ENCODE assay signal across 8 cellular contexts in the genomic region with DNA sequence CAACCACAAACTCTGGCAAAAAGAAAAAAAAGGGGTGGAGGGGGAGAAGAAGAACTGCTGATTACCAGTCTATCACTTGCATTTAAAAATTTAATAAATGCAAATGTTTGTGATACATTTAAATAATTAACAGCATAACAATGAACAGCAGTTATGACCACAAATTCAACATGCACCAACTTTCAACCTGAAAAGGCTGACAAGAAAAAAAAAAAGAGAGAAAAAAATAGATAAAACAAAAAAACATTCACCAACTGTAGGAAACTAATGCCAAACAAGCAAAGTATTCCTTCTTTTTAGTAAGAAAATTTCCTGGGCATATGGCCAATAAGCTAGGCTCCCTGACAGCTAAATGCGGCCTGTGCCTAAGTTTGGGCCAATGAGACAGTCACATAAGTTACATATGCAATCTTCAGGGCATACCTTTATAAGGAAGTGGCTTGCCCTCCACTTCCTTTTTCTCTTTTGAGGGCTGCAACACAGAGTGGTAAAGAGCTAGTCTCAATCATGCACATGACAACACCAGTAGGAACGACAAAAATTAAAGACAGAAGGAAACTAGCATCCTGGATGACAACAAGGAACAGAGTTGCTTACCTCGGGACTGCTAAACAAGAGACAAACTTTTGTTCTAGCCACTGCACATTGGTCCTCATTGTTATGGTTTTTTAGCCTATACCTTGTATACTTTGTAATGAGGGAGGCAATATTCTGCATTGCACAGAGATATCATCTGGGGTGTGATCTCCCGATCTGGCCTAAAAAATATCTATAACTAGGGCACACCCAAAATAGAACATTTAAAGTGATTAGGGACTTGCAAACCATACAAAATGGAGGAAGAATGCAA. TPM values are rescaled to one million over a fixed set of nuclear protein-coding genes. Genes with fewer than 3 reads are reported as not detected.
DNase-seq lines count a peak whose midpoint lies in the region; ATAC-seq and TF ChIP-seq lines count a peak whose summit lies in the region.

No MANE protein-coding gene starts in this region.

- H3K36me3 ChIP-seq in spleen = no peaks in the 10 kb centered on the region

- DNase-seq in G401 (ENCODE audit: low spot score) (peak; percentile 58), HL-60 (ENCODE audit: low read depth in 1 of 2, low spot score in 1 of 2) (peak; percentile 90 to 93), activated B cell treated with CpG ODN at 0.5 μM for 24 hours (no peak), fibroblast of mammary gland (ENCODE audit: low read depth) (peak; percentile 60), spleen (no peak), SK-N-DZ (ENCODE audit: low spot score) (no peak), DMS53 (lab: John Stamatoyannopoulos, UW) (no peak)

- intact Hi-C loops in activated B cell treated with CpG ODN at 0.5 μM for 24 hours (cut with micrococcal nuclease) (loop anchor here (1.0 to 2.0 kb wide), 4 partner anchors 10 to 29 kb away; partner anchors contain the start of genes PHTF1 and RSBN1), spleen (cut with DNase I; ENCODE audit: low total_unique reads) (no loop called here)

- no peaks in the 10 kb centered on the region for H3K9me3 Mint-ChIP-seq in activated B cell treated with CpG ODN at 0.5 μM for 24 hours

- WGBS in spleen, 5 donors = 7 to 17% (median 14%) methylated on average over 4 of the region's 4 CpGs

- CTCF ChIA-PET in activated B cell treated with CpG ODN at 0.5 μM for 24 hours (lab: Charles Lee) = interaction anchor here (0.6 kb wide), 1 partner anchor 12 kb away, joined by 3 read pairs; no protein-coding TSS in a partner anchor

- no peak for TF ChIP-seq CTCF in HL-60 (IDR thresholded peaks at IDR 0.05; ENCODE audit: insufficient read depth, low read length)
- TF ChIP-seq CTCF in activated B cell treated with CpG ODN at 0.5 μM for 24 hours (IDR thresholded peaks at IDR 0.05) = no peak
- TF ChIP-seq CTCF in fibroblast of mammary gland (conservative IDR thresholded peaks at IDR 0.05; ENCODE audit: control insufficient read depth, insufficient read depth, low read depth, low read length) = no peak
- no peak for TF ChIP-seq CTCF in spleen (IDR thresholded peaks at IDR 0.05 in 8 of 11, conservative IDR thresholded peaks at IDR 0.05 in 3 of 11)

- peak overlapping the region; percentile 73 for H3K27ac ChIP-seq in HL-60 (replicated peaks)
- H3K27ac ChIP-seq in spleen = peak overlapping the region; percentile 62 to 90 (median 84)

- POLR2A ChIA-PET in activated B cell treated with CpG ODN at 0.5 μM for 24 hours (lab: Charles Lee) = interaction anchor here (1.1 to 3.0 kb wide), 2 partner anchors 24 to 146 kb away, joined by 3 to 14 read pairs; partner anchors contain the start of genes HIPK1 and PHTF1

- peak overlapping the region; percentile 59 for H3K27ac Mint-ChIP-seq in activated B cell treated with CpG ODN at 0.5 μM for 24 hours

- no peaks in the 10 kb centered on the region for H3K27me3 ChIP-seq in HL-60 (ENCODE audit: insufficient read depth, poor library complexity, severe bottlenecking)
- no peaks in the 10 kb centered on the region for H3K27me3 ChIP-seq in spleen (replicated peaks in 1 of 7)

- H3K27me3 Mint-ChIP-seq in activated B cell treated with CpG ODN at 0.5 μM for 24 hours = no peaks in the 10 kb centered on the region

- in situ Hi-C loops in G401 (cut with HindIII; ENCODE audit: low sequenced_read_pairs) = no loop called here

- peak overlapping the region; percentile 5 for H3K4me3 Mint-ChIP-seq in activated B cell treated with CpG ODN at 0.5 μM for 24 hours

- no peak overlapping the region for H3K4me3 ChIP-seq in HL-60 (replicated peaks; ENCODE audit: insufficient read depth, low read length)
- no peak overlapping the region for H3K4me3 ChIP-seq in fibroblast of mammary gland (ENCODE audit: control insufficient read depth, low read depth, low read length)
- peak overlapping the region in 1 of 8 donors; percentile 42 for H3K4me3 ChIP-seq in spleen

- ATAC-seq in GM21423 (IDR thresholded peaks at IDR 0.05; ENCODE audit: unreplicated experiment) (peak; percentile 86), activated B cell treated with CpG ODN at 0.5 μM for 24 hours (ENCODE audit: low read depth) (peak; percentile 99)

- no peak for TF ChIP-seq POLR2A in spleen (IDR thresholded peaks at IDR 0.05)

- no peaks in the 10 kb centered on the region for H3K9me3 ChIP-seq in spleen

- H3K4me1 ChIP-seq in spleen = peaks cover 25 to 89% (median 59%) of the 10 kb centered on the region in 6 donors

- H3K4me1 Mint-ChIP-seq in activated B cell treated with CpG ODN at 0.5 μM for 24 hours = peaks cover 32% of the 10 kb centered on the region

- peaks cover 15% of the 10 kb centered on the region for H3K36me3 Mint-ChIP-seq in activated B cell treated with CpG ODN at 0.5 μM for 24 hours (ENCODE audit: low read depth)

RNA-seq across cellular contexts. Expression of gene PHTF1, which starts 24.2 kb away (rescaled TPM):
- 15.5 and 27.1 TPM in 2 replicates for total RNA-seq in G401 (2014; rRNA removed; shearing (Covaris generic))
- total RNA-seq in activated B cell treated with CpG ODN at 0.5 μM for 24 hours (19.2 and 25.0 TPM in 2 replicates), spleen (10 to 100 TPM; 18.3 to 47.6 (median 25.9) TPM)
- polyA plus RNA-seq in spleen = 1 to 10 TPM; 5.6 to 9.0 (median 7.4) TPM
- 21.2 and 29.9 TPM in 2 replicates for polyA plus RNA-seq in SK-N-DZ (2014; cell fraction: cytosol; rRNA removed)
- 30.1 and 55.6 TPM in 2 replicates for polyA plus RNA-seq in SK-N-DZ (2014; cell fraction: nucleus; rRNA removed)

RNA-seq across cellular contexts. Expression of gene RSBN1, which starts 28.8 kb away (rescaled TPM):
- total RNA-seq in G401 (2014; rRNA removed; shearing (Covaris generic)) = 7.4 and 13.6 TPM in 2 replicates
- total RNA-seq in activated B cell treated with CpG ODN at 0.5 μM for 24 hours (26.4 and 29.1 TPM in 2 replicates), spleen (10 to 100 TPM; 24.2 to 34.0 (median 29.1) TPM)
- polyA plus RNA-seq in spleen = 1 to 10 TPM; 5.4 to 7.0 (median 6.0) TPM
- polyA plus RNA-seq in SK-N-DZ (2014; cell fraction: cytosol; rRNA removed) = 8.4 and 8.9 TPM in 2 replicates
- polyA plus RNA-seq in SK-N-DZ (2014; cell fraction: nucleus; rRNA removed) = 8.4 and 10.6 TPM in 2 replicates

Comparison
In these comparisons a context has a peak if more than half of its experiments do, and no peak if none do; other contexts are left out.
1. DNase-seq: peak in G401 (single experiment), HL-60 (2 of 2) and fibroblast of mammary gland (single experiment); none in activated B cell treated with CpG ODN at 0.5 μM for 24 hours (single experiment), spleen (single experiment), SK-N-DZ (single experiment) and DMS53 (single experiment).